Comparison of ENCODE assay signal across 35 cellular contexts in the genomic region with DNA sequence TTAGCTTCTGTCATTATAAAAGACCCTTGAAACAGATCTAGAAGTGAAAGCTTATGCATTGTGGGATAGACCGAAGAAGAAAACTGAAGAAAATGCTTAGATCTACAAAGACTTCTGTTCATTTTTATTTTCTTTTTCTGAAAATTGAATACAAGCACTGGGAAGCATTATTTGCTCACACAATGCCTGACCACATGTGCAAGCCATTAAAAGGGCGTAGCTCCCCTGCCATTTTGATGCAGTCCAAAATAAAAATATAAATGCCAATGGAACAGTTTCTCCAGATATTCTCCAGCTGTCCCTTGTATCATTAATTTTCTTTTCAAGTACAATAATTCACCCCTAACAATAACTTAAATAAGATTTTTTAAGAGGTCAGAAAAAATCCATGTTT.
"Had no signal": no experiment of that assay in that cellular context is flagged by ENCODE, and none has a peak within 500 bp of the region (broad histone marks: within the 10 kb centered on the region; RNA-seq: fewer than 3 reads in every experiment).

No MANE protein-coding gene starts in this region.

- H3K4me3 Mint-ChIP-seq: activated CD4-positive, alpha-beta T cell treated with anti-CD3 and anti-CD28 coated beads for 36 hours; activated CD8-positive, alpha-beta memory T cell treated with anti-CD3 and anti-CD28 coated beads, Interleukin-2, amount 10 ng/mL, durations not matched to agents 7 days and 5 days; activated CD8-positive, alpha-beta T cell treated with anti-CD3 and anti-CD28 coated beads, Interleukin-2, amount 10 ng/mL, durations not matched to agents 7 days and 5 days; activated naive CD4-positive, alpha-beta T cell treated with anti-CD3 and anti-CD28 coated beads, Interleukin-2, amount 50 U/mL, for 24 hours; activated naive CD8-positive, alpha-beta T cell treated with anti-CD3 and anti-CD28 coated beads, Interleukin-2, amount 50 U/mL, for 24 hours; central memory CD8-positive, alpha-beta T cell; mesothelial cell of epicardium; naive B cell; nephron progenitor cell; stimulated activated memory B cell treated with anti-CD40 and anti-IgM and Interleukin-4, amounts not matched to agents 10 μg/mL and 1 μg/mL and 100 μg/mL, for 72 hours; WTC11 had no signal

- H3K27ac ChIP-seq: breast epithelium, foreskin keratinocyte, hepatocyte, pancreas, prostate gland, stomach, suprapubic skin, tibial artery had no signal

- H3K36me3 Mint-ChIP-seq: activated CD8-positive, alpha-beta memory T cell treated with anti-CD3 and anti-CD28 coated beads, Interleukin-2, amount 10 ng/mL, durations not matched to agents 7 days and 5 days; activated naive CD4-positive, alpha-beta T cell treated with anti-CD3 and anti-CD28 coated beads, Interleukin-2, amount 50 U/mL, for 24 hours; naive B cell; stimulated activated memory B cell treated with anti-CD40 and anti-IgM and Interleukin-4, amounts not matched to agents 10 μg/mL and 1 μg/mL and 100 μg/mL, for 72 hours; WTC11 had no signal

- H3K9me3 Mint-ChIP-seq: activated naive CD4-positive, alpha-beta T cell treated with anti-CD3 and anti-CD28 coated beads, Interleukin-2, amount 50 U/mL, for 24 hours; activated T-helper 2 cell treated with anti-CD3 and anti-CD28 coated beads, Interferon-gamma antibody, Interleukin-2, Interleukin-4, amounts not matched to agents 10 μg/mL and 5 μg/mL and 100 μg/mL, durations not matched to agents 14 hours and 24 hours and 36 hours; central memory CD8-positive, alpha-beta T cell; naive B cell; nephron progenitor cell; stimulated activated memory B cell treated with anti-CD40 and anti-IgM and Interleukin-4, amounts not matched to agents 10 μg/mL and 1 μg/mL and 100 μg/mL, for 72 hours had no signal

- H3K27ac Mint-ChIP-seq: activated CD4-positive, alpha-beta T cell treated with anti-CD3 and anti-CD28 coated beads for 36 hours; activated CD8-positive, alpha-beta memory T cell treated with anti-CD3 and anti-CD28 coated beads, Interleukin-2, amount 10 ng/mL, durations not matched to agents 7 days and 5 days; activated CD8-positive, alpha-beta T cell treated with anti-CD3 and anti-CD28 coated beads, Interleukin-2, amount 10 ng/mL, durations not matched to agents 7 days and 5 days; activated naive CD4-positive, alpha-beta T cell treated with anti-CD3 and anti-CD28 coated beads, Interleukin-2, amount 50 U/mL, for 24 hours; activated naive CD8-positive, alpha-beta T cell treated with anti-CD3 and anti-CD28 coated beads, Interleukin-2, amount 50 U/mL, for 24 hours; activated T-helper 2 cell treated with anti-CD3 and anti-CD28 coated beads, Interferon-gamma antibody, Interleukin-2, Interleukin-4, amounts not matched to agents 10 μg/mL and 5 μg/mL and 100 μg/mL, durations not matched to agents 14 hours and 24 hours and 36 hours; mesothelial cell of epicardium; naive B cell; stimulated activated memory B cell treated with anti-CD40 and anti-IgM and Interleukin-4, amounts not matched to agents 10 μg/mL and 1 μg/mL and 100 μg/mL, for 72 hours; WTC11 had no signal

- H3K4me1 ChIP-seq: breast epithelium, foreskin keratinocyte, pancreas, prostate gland, tibial artery, upper lobe of right lung had no signal

- H3K27me3 Mint-ChIP-seq: stimulated activated memory B cell treated with anti-CD40 and anti-IgM and Interleukin-4, amounts not matched to agents 10 μg/mL and 1 μg/mL and 100 μg/mL, for 72 hours had no signal

- H3K36me3 ChIP-seq: breast epithelium, pancreas, prostate gland, sigmoid colon, stomach, suprapubic skin, tibial artery, upper lobe of right lung had no signal

- H3K27me3 ChIP-seq: breast epithelium, foreskin keratinocyte, hepatocyte, pancreas, sigmoid colon, stomach, suprapubic skin, tibial artery, upper lobe of right lung had no signal

- H3K4me1 Mint-ChIP-seq: activated CD4-positive, alpha-beta T cell treated with anti-CD3 and anti-CD28 coated beads for 36 hours; activated CD8-positive, alpha-beta memory T cell treated with anti-CD3 and anti-CD28 coated beads, Interleukin-2, amount 10 ng/mL, durations not matched to agents 7 days and 5 days; activated naive CD4-positive, alpha-beta T cell treated with anti-CD3 and anti-CD28 coated beads, Interleukin-2, amount 50 U/mL, for 24 hours; activated naive CD8-positive, alpha-beta T cell treated with anti-CD3 and anti-CD28 coated beads, Interleukin-2, amount 50 U/mL, for 24 hours; central memory CD8-positive, alpha-beta T cell; naive B cell; stimulated activated memory B cell treated with anti-CD40 and anti-IgM and Interleukin-4, amounts not matched to agents 10 μg/mL and 1 μg/mL and 100 μg/mL, for 72 hours had no signal

- H3K9me3 ChIP-seq: breast epithelium, pancreas, prostate gland, sigmoid colon, suprapubic skin, tibial artery, upper lobe of right lung had no signal

- DNase-seq: activated CD4-positive, alpha-beta T cell treated with anti-CD3 and anti-CD28 coated beads for 36 hours; activated CD8-positive, alpha-beta memory T cell treated with anti-CD3 and anti-CD28 coated beads, Interleukin-2, amount 10 ng/mL, durations not matched to agents 7 days and 5 days; activated CD8-positive, alpha-beta T cell treated with anti-CD3 and anti-CD28 coated beads, Interleukin-2, amount 10 ng/mL, durations not matched to agents 7 days and 5 days; activated naive CD8-positive, alpha-beta T cell treated with anti-CD3 and anti-CD28 coated beads, Interleukin-2, amount 50 U/mL, for 24 hours; activated T-cell treated with anti-CD3 and anti-CD28 coated beads, Interleukin-2, amount 50 U/mL, for 48 hours; amygdala; dermis blood vessel endothelial cell; effector CD4-positive, alpha-beta T cell; erythroblast; foreskin keratinocyte; islet precursor cell; mammary epithelial cell; naive B cell; nephron progenitor cell; nucleus accumbens; pancreas; sigmoid colon; small intestine; stimulated activated CD4-positive, alpha-beta T cell treated with anti-CD3 and anti-CD28 coated beads, Interleukin-1b, Interleukin-23, amount 100 ng/mL, for 48 hours; stimulated activated CD4-positive, alpha-beta T cell treated with anti-CD3 and anti-CD28 coated beads, Interleukin-4, amount 100 ng/mL, for 4 hours; stimulated activated CD8-positive, alpha-beta memory T cell treated with anti-CD3 and anti-CD28 coated beads, Interleukin-4, amount 100 ng/mL, for 48 hours; stomach; T-helper 2 cell; tibial artery; upper lobe of right lung had no signal

- ATAC-seq: activated CD4-positive, alpha-beta T cell treated with anti-CD3 and anti-CD28 coated beads for 36 hours; activated CD8-positive, alpha-beta memory T cell treated with anti-CD3 and anti-CD28 coated beads, Interleukin-2, amount 10 ng/mL, durations not matched to agents 7 days and 5 days; activated CD8-positive, alpha-beta T cell treated with anti-CD3 and anti-CD28 coated beads, Interleukin-2, amount 10 ng/mL, durations not matched to agents 7 days and 5 days; activated naive CD8-positive, alpha-beta T cell treated with anti-CD3 and anti-CD28 coated beads, Interleukin-2, amount 50 U/mL, for 24 hours; foreskin keratinocyte; pancreas; stimulated activated memory B cell treated with anti-CD40 and anti-IgM and Interleukin-4, amounts not matched to agents 10 μg/mL and 1 μg/mL and 100 μg/mL, for 72 hours had no signal

- H3K4me3 ChIP-seq: breast epithelium, hepatocyte, pancreas, prostate gland, sigmoid colon, stomach, suprapubic skin, tibial artery, upper lobe of right lung had no signal
